11 cellular contexts compared by ENCODE assay signal in the genomic region with DNA sequence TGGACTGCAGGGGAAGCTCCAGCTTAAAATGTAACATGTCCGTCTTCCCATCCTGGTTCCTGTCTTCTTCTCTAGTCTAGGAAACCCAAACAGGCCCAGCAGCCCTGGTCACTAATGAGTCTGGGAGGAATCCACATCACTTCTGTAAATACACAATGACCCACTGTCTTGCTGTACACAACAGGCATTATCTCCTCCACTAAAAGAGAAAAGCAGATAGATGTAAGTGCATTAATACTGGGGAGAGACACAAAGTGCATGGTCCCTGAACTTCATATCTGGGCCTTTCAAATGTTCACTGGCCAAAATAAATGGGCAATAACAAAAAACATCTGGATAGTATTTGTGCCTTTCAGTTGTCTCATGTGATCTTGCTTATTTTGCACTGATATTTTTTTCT. TPM values are rescaled to one million over a fixed set of nuclear protein-coding genes. Genes with fewer than 3 reads are reported as not detected.
"Had no signal": no experiment of that assay in that cellular context is flagged by ENCODE, and none has a peak within 500 bp of the region (broad histone marks: within the 10 kb centered on the region; RNA-seq: fewer than 3 reads in every experiment).

No MANE protein-coding gene starts in this region.

RNA-seq across cellular contexts. Expression of gene CHST5, which starts 10.0 kb away (rescaled TPM):
- total RNA-seq: activated CD4-positive, alpha-beta T cell treated with anti-CD3 and anti-CD28 coated beads, Interleukin-2, amount 10 ng/mL, durations not matched to agents 24 days and 14 days; activated CD8-positive, alpha-beta T cell treated with anti-CD3 and anti-CD28 coated beads for 36 hours; activated naive CD8-positive, alpha-beta T cell treated with anti-CD3 and anti-CD28 coated beads for 36 hours; activated T-helper 1 cell treated with anti-CD3 and anti-CD28 coated beads, Interleukin-12 subunit alpha, Interleukin-12 subunit beta, Interleukin-2, Interleukin-4 antibody, amounts not matched to agents 30 ng/mL and 10 ng/mL and 1 ng/mL, durations not matched to agents 14 hours and 24 hours and 36 hours; activated T-helper 17 cell treated with anti-CD3 and anti-CD28 coated beads, Interleukin-2, amount 50 U/mL, for 72 hours; aorta; body of pancreas had no signal

RNA-seq across cellular contexts. Expression of gene CHST6, which starts 50.6 kb away (rescaled TPM):
- total RNA-seq: activated CD4-positive, alpha-beta memory T cell treated with anti-CD3 and anti-CD28 coated beads for 36 hours; activated CD4-positive, alpha-beta T cell treated with anti-CD3 and anti-CD28 coated beads, Interleukin-2, amount 10 ng/mL, durations not matched to agents 24 days and 14 days; activated CD8-positive, alpha-beta T cell treated with anti-CD3 and anti-CD28 coated beads for 36 hours; activated naive CD4-positive, alpha-beta T cell treated with anti-CD3 and anti-CD28 coated beads for 36 hours; activated naive CD4-positive, alpha-beta T cell treated with anti-CD3 and anti-CD28 coated beads, Interleukin-2, amount 50 U/mL, for 72 hours; activated T-cell treated with anti-CD3 and anti-CD28 coated beads, Interleukin-2, amount 50 U/mL, for 4 hours; activated T-helper 1 cell treated with anti-CD3 and anti-CD28 coated beads, Interleukin-12 subunit alpha, Interleukin-12 subunit beta, Interleukin-2, Interleukin-4 antibody, amounts not matched to agents 30 ng/mL and 10 ng/mL and 1 ng/mL, durations not matched to agents 14 hours and 24 hours and 36 hours; activated T-helper 17 cell treated with anti-CD3 and anti-CD28 coated beads, Interleukin-2, amount 50 U/mL, for 72 hours had no signal
